8 cellular contexts compared by ENCODE assay signal in the genomic region with DNA sequence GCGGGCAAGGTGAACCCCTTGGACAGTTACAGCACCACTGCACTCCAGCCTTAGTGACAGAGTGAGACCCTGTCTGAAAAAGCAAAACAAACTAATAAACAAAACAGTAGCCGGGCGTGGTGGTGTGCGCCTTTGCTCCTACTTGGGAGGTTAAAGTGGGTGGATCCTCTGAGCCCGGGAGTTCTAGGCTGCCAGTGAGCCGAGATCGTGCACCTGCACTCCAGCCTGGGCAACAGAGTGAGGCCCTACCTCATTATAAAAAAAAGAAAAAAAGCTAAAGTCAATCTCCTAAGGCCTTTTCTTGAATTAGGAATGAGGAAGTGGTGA. TPM values are rescaled to one million over a fixed set of nuclear protein-coding genes. Genes with fewer than 3 reads are reported as not detected.
DNase-seq lines count a peak whose midpoint lies in the region; ATAC-seq and TF ChIP-seq lines count a peak whose summit lies in the region.

No MANE protein-coding gene starts in this region.

- H3K4me3 ChIP-seq in MG63 = no peak overlapping the region

- peak overlapping the region; percentile 36 for H3K27ac ChIP-seq in temporal lobe (ENCODE audit: low read depth, low read length)

- peaks cover 6% of the 10 kb centered on the region for H3K9me3 Mint-ChIP-seq in activated CD4-positive, alpha-beta T cell treated with anti-CD3 and anti-CD28 coated beads, Interleukin-2, amount 10 ng/mL, durations not matched to agents 7 days and 5 days
- no peaks in the 10 kb centered on the region for H3K9me3 Mint-ChIP-seq in immature natural killer cell

- H3K4me1 Mint-ChIP-seq in activated CD4-positive, alpha-beta T cell treated with anti-CD3 and anti-CD28 coated beads, Interleukin-2, amount 10 ng/mL, durations not matched to agents 7 days and 5 days = peaks cover 21% of the 10 kb centered on the region
- H3K4me1 Mint-ChIP-seq in immature natural killer cell = peaks cover 16 to 18% of the 10 kb centered on the region in 2 donors

- peaks cover 5% of the 10 kb centered on the region for H3K36me3 Mint-ChIP-seq in activated CD4-positive, alpha-beta T cell treated with anti-CD3 and anti-CD28 coated beads, Interleukin-2, amount 10 ng/mL, durations not matched to agents 7 days and 5 days (ENCODE audit: low read depth)
- H3K36me3 Mint-ChIP-seq in immature natural killer cell = no peaks in the 10 kb centered on the region

- H3K27me3 Mint-ChIP-seq in activated CD4-positive, alpha-beta T cell treated with anti-CD3 and anti-CD28 coated beads, Interleukin-2, amount 10 ng/mL, durations not matched to agents 7 days and 5 days = no peaks in the 10 kb centered on the region
- H3K27me3 Mint-ChIP-seq in immature natural killer cell (ENCODE audit: low read depth in 3 of 3) = peaks cover 0 to 1% (median 0%) of the 10 kb centered on the region in 3 donors

- H3K27me3 ChIP-seq in MG63 = no peaks in the 10 kb centered on the region

- DNase-seq in activated CD4-positive, alpha-beta T cell treated with anti-CD3 and anti-CD28 coated beads, Interleukin-2, amount 10 ng/mL, durations not matched to agents 7 days and 5 days = no peak
- no peak for DNase-seq in activated CD4-positive, alpha-beta T cell treated with anti-CD3 and anti-CD28 coated beads for 48 hours
- no peak for DNase-seq in immature natural killer cell
- no peak for DNase-seq in MG63

- CTCF ChIA-PET in activated CD4-positive, alpha-beta T cell treated with anti-CD3 and anti-CD28 coated beads, Interleukin-2, amount 10 ng/mL, durations not matched to agents 7 days and 5 days (lab: Charles Lee) = interaction anchor here (0.8 kb wide), 1 partner anchor 9 kb away, joined by 4 read pairs; no protein-coding TSS in a partner anchor

- no peaks in the 10 kb centered on the region for H3K36me3 ChIP-seq in MG63

- POLR2A ChIA-PET in activated CD4-positive, alpha-beta T cell treated with anti-CD3 and anti-CD28 coated beads, Interleukin-2, amount 10 ng/mL, durations not matched to agents 7 days and 5 days (lab: Charles Lee) = no interaction called here

- H3K4me3 Mint-ChIP-seq in activated CD4-positive, alpha-beta T cell treated with anti-CD3 and anti-CD28 coated beads, Interleukin-2, amount 10 ng/mL, durations not matched to agents 7 days and 5 days = peak overlapping the region; percentile 69
- peak overlapping the region; percentile 88 to 94 (median 93) for H3K4me3 Mint-ChIP-seq in immature natural killer cell

- H3K9me3 ChIP-seq in MG63 = no peaks in the 10 kb centered on the region

- peak; percentile 12; the same call in 1 of the 3 replicates for ATAC-seq in SK-N-SH treated with all-trans-retinoic acid at 6 μM for 48 hours
- no peak for ATAC-seq in HG02763 (IDR thresholded peaks at IDR 0.05; ENCODE audit: unreplicated experiment)
- ATAC-seq in GM18867 (IDR thresholded peaks at IDR 0.05; ENCODE audit: unreplicated experiment) = no peak

- H3K27ac Mint-ChIP-seq in activated CD4-positive, alpha-beta T cell treated with anti-CD3 and anti-CD28 coated beads, Interleukin-2, amount 10 ng/mL, durations not matched to agents 7 days and 5 days = peak overlapping the region; percentile 98
- H3K27ac Mint-ChIP-seq in immature natural killer cell = peak overlapping the region; percentile 86 to 95 (median 92)

TF ChIP-seq in SK-N-SH treated with all-trans-retinoic acid at 6 μM for 48 hours, 23 proteins besides CTCF, POLR2A, EP300 and RAD21:
- no peak for TF ChIP-seq ZNF8 (CRISPR knock-in tag; IDR thresholded peaks at IDR 0.05)

RNA-seq across cellular contexts. Expression of a gene that starts 24.7 kb away (rescaled TPM):
- 10 to 100 TPM; 54.2 to 64.4 TPM for total RNA-seq in activated CD4-positive, alpha-beta T cell treated with anti-CD3 and anti-CD28 coated beads, Interleukin-2, amount 10 ng/mL, durations not matched to agents 7 days and 5 days
- 10 to 100 TPM; 25.2 to 35.2 (median 32.3) TPM for polyA plus RNA-seq in immature natural killer cell
- 22.4 TPM for total RNA-seq in temporal lobe
- 5.7 and 10.9 TPM in 2 replicates for total RNA-seq in MG63 (2014; rRNA removed; shearing (Covaris generic); ENCODE audit: low replicate concordance)
